In genomic region chr10:131737543-131738395, GRCh38 we compare ENCODE assay signal across 1 cellular context.
TF ChIP-seq lines count a peak whose summit lies in the region.

No MANE protein-coding gene starts in this region.

TF ChIP-seq in HepG2, 621 proteins besides CTCF, POLR2A, EP300 and RAD21 (continued from another document):
- no peak for TF ChIP-seq TRAFD1 (CRISPR knock-in tag; IDR thresholded peaks at IDR 0.05; ENCODE audit: borderline replicate concordance)
